9 cellular contexts compared by ENCODE assay signal in genomic region chr11:64885367-64886286, GRCh38. TPM values are rescaled to one million over a fixed set of nuclear protein-coding genes. Genes with fewer than 3 reads are reported as not detected.
DNase-seq lines count a peak whose midpoint lies in the region; ATAC-seq and TF ChIP-seq lines count a peak whose summit lies in the region.
"Had no signal": no experiment of that assay in that cellular context is flagged by ENCODE, and none has a peak within 500 bp of the region (broad histone marks: within the 10 kb centered on the region; RNA-seq: fewer than 3 reads in every experiment).

No MANE protein-coding gene starts in this region.

- no peaks in the 10 kb centered on the region for H3K9me3 ChIP-seq in transverse colon

- intact Hi-C loops in transverse colon (cut with DNase I; ENCODE audit: low total_unique reads), result no loop called here

- peak; percentile 67 to 75 (median 72) for ATAC-seq in T-cell (replicated peaks in 1 of 4)
- ATAC-seq in HG03457 (IDR thresholded peaks at IDR 0.05; ENCODE audit: unreplicated experiment), result no peak

- no peak overlapping the region for H3K4me3 ChIP-seq in transverse colon

- no peaks in the 10 kb centered on the region for H3K27me3 ChIP-seq in transverse colon

- H3K36me3 Mint-ChIP-seq in T-cell, result no peaks in the 10 kb centered on the region
- no peaks in the 10 kb centered on the region for H3K36me3 Mint-ChIP-seq in glutamatergic neuron (ENCODE audit: unreplicated experiment)

- H3K27ac ChIP-seq in transverse colon, result peak overlapping the region; percentile 27 to 71 (median 48)

- H3K4me1 Mint-ChIP-seq in T-cell (peaks cover 33 to 43% (median 39%) of the 10 kb centered on the region in 3 donors), glutamatergic neuron (ENCODE audit: low read depth, unreplicated experiment) (peaks cover 9% of the 10 kb centered on the region)

- WGBS in transverse colon (ENCODE audit: low coverage in 1 of 2), 2 donors, result 70 to 74% methylated on average over 13 to 15 of the region's 15 CpGs

- peak overlapping the region; percentile 74 to 82 for H3K27ac Mint-ChIP-seq in T-cell
- H3K27ac Mint-ChIP-seq in glutamatergic neuron (ENCODE audit: unreplicated experiment), result no peak overlapping the region

- CTCF ChIA-PET in T-cell (lab: Charles Lee), result interaction anchor here (0.9 to 1.7 kb wide), 4 partner anchors 21 to 37 kb away, joined by 3 to 5 read pairs (median 4); no protein-coding TSS in a partner anchor

- in situ Hi-C loops in transverse colon (cut with MboI; ENCODE audit: low pct_ligation_motif_present in 1 of 4, low pct_unique_long_range_greater_than_20kb in 1 of 4, low sequenced_read_pairs in 3 of 4), result no loop called here

- H3K27me3 Mint-ChIP-seq in T-cell (no peaks in the 10 kb centered on the region), glutamatergic neuron (ENCODE audit: unreplicated experiment) (peaks cover 2% of the 10 kb centered on the region)

- peaks cover 9 to 41% (median 13%) of the 10 kb centered on the region in 4 donors for H3K4me1 ChIP-seq in transverse colon

- peaks cover 0 to under 1% (median 0%) of the 10 kb centered on the region in 4 donors for H3K36me3 ChIP-seq in transverse colon

- no peak for TF ChIP-seq POLR2A in transverse colon (IDR thresholded peaks at IDR 0.05)

- H3K9me3 Mint-ChIP-seq in T-cell (no peaks in the 10 kb centered on the region), glutamatergic neuron (ENCODE audit: unreplicated experiment) (peaks cover 1% of the 10 kb centered on the region)

- TF ChIP-seq EP300 in transverse colon (IDR thresholded peaks at IDR 0.05; ENCODE audit: low read depth), result no peak

- H3K4me3 Mint-ChIP-seq in T-cell (peak overlapping the region in 1 of 3 donors; percentile 0), glutamatergic neuron (ENCODE audit: unreplicated experiment) (no peak overlapping the region)

- peak; percentile 40 for DNase-seq in activated naive CD4-positive, alpha-beta T cell treated with Interleukin-2 at 50 U/mL for 16 hours
- no peak for DNase-seq in activated naive CD4-positive, alpha-beta T cell treated with anti-CD3 and anti-CD28 coated beads, Interleukin-2, amount 50 U/mL, for 16 hours
- peak in 2 of 34 experiments; percentile 33 to 40 for DNase-seq in T-cell
- DNase-seq in fibroblast of gingiva (ENCODE audit: low read depth), result peak; percentile 84
- no peak for DNase-seq in transverse colon
- no peak for DNase-seq in glutamatergic neuron
- no peak for DNase-seq in SW480 (ENCODE audit: low spot score)

- TF ChIP-seq CTCF in transverse colon (IDR thresholded peaks at IDR 0.05) (no peak), glutamatergic neuron (IDR thresholded peaks at IDR 0.05; ENCODE audit: partially characterized antibody, unreplicated experiment) (no peak)

- POLR2A ChIA-PET in T-cell (lab: Charles Lee), result interaction anchor here in 1 of 2 donors (0.8 kb wide), 1 partner anchor 15 kb away, joined by 3 read pairs; no protein-coding TSS in a partner anchor

RNA-seq across cellular contexts. Expression of gene EHD1, which starts 7.2 kb away (rescaled TPM):
- total RNA-seq in T-cell, result 100 to 1,000 TPM; 126 to 286 (median 269) TPM
- 100 to 1,000 TPM in 2 of 4 donors, 10 to 100 TPM in 2; 67.9 to 202 (median 116) TPM for total RNA-seq in transverse colon
- 114 TPM for total RNA-seq in glutamatergic neuron (ENCODE audit: unreplicated experiment)

RNA-seq across cellular contexts. Expression of gene ATG2A, which starts 31.4 kb away (rescaled TPM):
- total RNA-seq in T-cell, result 100 to 1,000 TPM in 1 of 5 donors, 10 to 100 TPM in 4; 50.9 to 165 (median 55.4) TPM
- total RNA-seq in transverse colon, result 10 to 100 TPM; 30.1 to 82.3 (median 46.4) TPM
- total RNA-seq in glutamatergic neuron (ENCODE audit: unreplicated experiment), result 25.9 TPM

RNA-seq across cellular contexts. Expression of gene PPP2R5B, which starts 38.9 kb away (rescaled TPM):
- total RNA-seq in T-cell, result 10 to 100 TPM; 15.3 to 25.4 (median 17.2) TPM
- 10 to 100 TPM; 16.7 to 38.1 (median 26.8) TPM for total RNA-seq in transverse colon
- total RNA-seq in glutamatergic neuron (ENCODE audit: unreplicated experiment), result 148 TPM

RNA-seq across cellular contexts. Expression of gene CDC42BPG, which starts 41.2 kb away (rescaled TPM):
- total RNA-seq in T-cell (10 to 100 TPM in 1 of 5 donors, 1 to 10 TPM in 4; 7.4 to 10.5 (median 9.1) TPM), transverse colon (10 to 100 TPM; 32.6 to 82.3 (median 46.9) TPM), glutamatergic neuron (ENCODE audit: unreplicated experiment) (2.3 TPM)

RNA-seq across cellular contexts. Expression of gene GPHA2, which starts 50.1 kb away (rescaled TPM):
- total RNA-seq in T-cell, result under 1 TPM in 1 of 5 donors, not detected in 4; 0.90 TPM
- total RNA-seq in transverse colon, result 1 to 10 TPM in 1 of 4 donors, not detected in 3; 6.0 TPM
- total RNA-seq in glutamatergic neuron (ENCODE audit: unreplicated experiment), result not detected
- total RNA-seq: mononuclear cell had no signal

Comparison
In these comparisons a context has a peak if more than half of its experiments do, and no peak if none do; other contexts are left out.
1. DNase-seq: peak in activated naive CD4-positive, alpha-beta T cell treated with Interleukin-2 at 50 U/mL for 16 hours (single experiment) and fibroblast of gingiva (single experiment); none in activated naive CD4-positive, alpha-beta T cell treated with anti-CD3 and anti-CD28 coated beads, Interleukin-2, amount 50 U/mL, for 16 hours (single experiment), transverse colon (single experiment), glutamatergic neuron (single experiment) and SW480 (single experiment).